In genomic region chr21:29501451-29501850, GRCh38 we compare ENCODE assay signal across 23 cellular contexts.
DNase-seq lines count a peak whose midpoint lies in the region; TF ChIP-seq lines count a peak whose summit lies in the region.
"Had no signal": no experiment of that assay in that cellular context is flagged by ENCODE, and none has a peak within 500 bp of the region (broad histone marks: within the 10 kb centered on the region; RNA-seq: fewer than 3 reads in every experiment).

No MANE protein-coding gene starts in this region.

- TF ChIP-seq CTCF in brain microvascular endothelial cell (IDR thresholded peaks at IDR 0.05; ENCODE audit: low read depth, low read length, missing control alignments) (no peak), fibroblast of villous mesenchyme (IDR thresholded peaks at IDR 0.05; ENCODE audit: insufficient read depth, low read depth, low read length) (no peak), tibial artery (IDR thresholded peaks at IDR 0.05) (no peak)

- in situ Hi-C loops in brain microvascular endothelial cell (cut with HindIII; ENCODE audit: low pct_ligation_motif_present, low sequenced_read_pairs): no loop called here

- no peaks in the 10 kb centered on the region for H3K9me3 ChIP-seq in tibial artery
- H3K9me3 ChIP-seq: ascending aorta, colonic mucosa, lower lobe of right lung, thoracic aorta had no signal

- H3K36me3 ChIP-seq in brain microvascular endothelial cell (replicated peaks): no peaks in the 10 kb centered on the region
- no peaks in the 10 kb centered on the region for H3K36me3 ChIP-seq in tibial artery
- H3K36me3 ChIP-seq: ascending aorta, colonic mucosa, lower lobe of right lung, thoracic aorta had no signal

- intact Hi-C loops in tibial artery (cut with DNase I; ENCODE audit: low total_unique reads): no loop called here

- H3K27me3 ChIP-seq in brain microvascular endothelial cell (replicated peaks): no peaks in the 10 kb centered on the region
- H3K27me3 ChIP-seq in tibial artery: no peaks in the 10 kb centered on the region
- H3K27me3 ChIP-seq: ascending aorta, BLaER1, colonic mucosa, spleen had no signal

- H3K4me1 ChIP-seq in tibial artery: no peaks in the 10 kb centered on the region
- H3K4me1 ChIP-seq: ascending aorta, BLaER1, colonic mucosa, lower lobe of right lung, spleen had no signal

- peak overlapping the region; percentile 81 for H3K27ac ChIP-seq in brain microvascular endothelial cell
- H3K27ac ChIP-seq in tibial artery: no peak overlapping the region
- no peak overlapping the region for H3K27ac ChIP-seq in caudate nucleus (ENCODE audit: low read depth, low read length)
- H3K27ac ChIP-seq: ascending aorta, BLaER1, colonic mucosa, lower lobe of right lung, thoracic aorta, VCaP had no signal

- DNase-seq in GM03348 (ENCODE audit: low spot score): peak; percentile 15
- peak; percentile 77 for DNase-seq in brain microvascular endothelial cell
- DNase-seq in fibroblast of villous mesenchyme (ENCODE audit: low read depth): peak; percentile 79
- no peak for DNase-seq in NCI-H2029 (lab: John Stamatoyannopoulos, UW)
- DNase-seq in nucleus accumbens (lab: John Stamatoyannopoulos, UW): no peak
- no peak for DNase-seq in tibial artery
- no peak for DNase-seq in caudate nucleus (lab: John Stamatoyannopoulos, UW)
- DNase-seq: activated CD4-positive, alpha-beta T cell treated with anti-CD3 and anti-CD28 coated beads, Interleukin-2, amount 10 ng/mL, durations not matched to agents 24 days and 14 days; Calu3; colonic mucosa; hypothalamus; lower lobe of right lung; NCI-H1048; NCI-H2081; NCI-H345; NCI-H774; spleen; stimulated activated CD4-positive, alpha-beta T cell treated with anti-CD3 and anti-CD28 coated beads, Interleukin-4, amount 100 ng/mL, for 1 hour; stimulated activated naive CD4-positive, alpha-beta T cell treated with Interleukin-2 at 50 U/mL for 16 hours had no signal

- H3K4me3 ChIP-seq in brain microvascular endothelial cell (ENCODE audit: low read depth, low read length) (no peak overlapping the region), fibroblast of villous mesenchyme (ENCODE audit: low read depth, low read length) (no peak overlapping the region), tibial artery (no peak overlapping the region)
- H3K4me3 ChIP-seq: ascending aorta, BLaER1, colonic mucosa, lower lobe of right lung, spleen, thoracic aorta had no signal

Comparison
In these comparisons a context has a peak if more than half of its experiments do, and no peak if none do; other contexts are left out.
1. DNase-seq: peak in GM03348 (single experiment), brain microvascular endothelial cell (single experiment) and fibroblast of villous mesenchyme (single experiment); none in NCI-H2029 (single experiment), nucleus accumbens (0 of 56), tibial artery (0 of 2) and caudate nucleus (0 of 61).